In genomic region chr22:20299736-20300136, GRCh38 we compare ENCODE assay signal across 1 cellular context.
TF ChIP-seq lines count a peak whose summit lies in the region.

No MANE protein-coding gene starts in this region.

TF ChIP-seq in WTC11, 78 proteins besides CTCF, POLR2A, EP300 and RAD21 (continued from another document):
- TF ChIP-seq ZMAT4 (CRISPR knock-in tag; IDR thresholded peaks at IDR 0.05) (no peak), ZNF423 (CRISPR knock-in tag; IDR thresholded peaks at IDR 0.05) (no peak), ZNF121 (CRISPR knock-in tag; IDR thresholded peaks at IDR 0.05) (no peak), ETV6 (CRISPR knock-in tag; IDR thresholded peaks at IDR 0.05) (peak; percentile 64; the same call in 1 of the 2 replicates), IRF1 (CRISPR knock-in tag; IDR thresholded peaks at IDR 0.05) (peak; percentile 61; the same call in 1 of the 2 replicates), E2F1 (CRISPR knock-in tag; IDR thresholded peaks at IDR 0.05) (no peak), NR2C2 (CRISPR knock-in tag; IDR thresholded peaks at IDR 0.05) (no peak), RORB (CRISPR knock-in tag; IDR thresholded peaks at IDR 0.05) (no peak), ZBTB43 (CRISPR knock-in tag; IDR thresholded peaks at IDR 0.05) (no peak), PRRX2 (CRISPR knock-in tag; IDR thresholded peaks at IDR 0.05) (no peak), FOXJ3 (CRISPR knock-in tag; IDR thresholded peaks at IDR 0.05; ENCODE audit: borderline replicate concordance) (no peak), MXD4 (CRISPR knock-in tag; IDR thresholded peaks at IDR 0.05; ENCODE audit: borderline replicate concordance) (no peak), IRF2 (CRISPR knock-in tag; IDR thresholded peaks at IDR 0.05; ENCODE audit: borderline replicate concordance, low read depth) (no peak), GTF2I (CRISPR knock-in tag; conservative IDR thresholded peaks at IDR 0.05) (no peak), KAT7 (CRISPR knock-in tag; IDR thresholded peaks at IDR 0.05; ENCODE audit: borderline replicate concordance) (no peak), NFE2L1 (CRISPR knock-in tag; IDR thresholded peaks at IDR 0.05) (no peak), ZNF532 (CRISPR knock-in tag; IDR thresholded peaks at IDR 0.05; ENCODE audit: borderline replicate concordance) (no peak), ATF1 (CRISPR knock-in tag; IDR thresholded peaks at IDR 0.05) (no peak), NR1H2 (CRISPR knock-in tag; IDR thresholded peaks at IDR 0.05) (no peak), ZNF317 (CRISPR knock-in tag; IDR thresholded peaks at IDR 0.05; ENCODE audit: borderline replicate concordance, low read depth) (0 out of 2 replicates have a peak, but pooled peaks have one; percentile 42), ZNF671 (CRISPR knock-in tag; IDR thresholded peaks at IDR 0.05) (no peak), SP1 (CRISPR knock-in tag; conservative IDR thresholded peaks at IDR 0.05) (peak; percentile 57; the same call in 1 of the 2 replicates), JAZF1 (CRISPR knock-in tag; IDR thresholded peaks at IDR 0.05) (no peak), NFYB (CRISPR knock-in tag; conservative IDR thresholded peaks at IDR 0.05; ENCODE audit: low read depth) (no peak), AFF4 (CRISPR knock-in tag; IDR thresholded peaks at IDR 0.05; ENCODE audit: borderline replicate concordance) (no peak), HMGA2 (CRISPR knock-in tag; IDR thresholded peaks at IDR 0.05) (no peak), STAT6 (CRISPR knock-in tag; conservative IDR thresholded peaks at IDR 0.05; ENCODE audit: low read depth) (no peak), SMAD4 (CRISPR knock-in tag; IDR thresholded peaks at IDR 0.05) (no peak), ESRRA (CRISPR knock-in tag; IDR thresholded peaks at IDR 0.05; ENCODE audit: borderline replicate concordance) (no peak; the same call in 1 of the 2 replicates), ZNF396 (CRISPR knock-in tag; IDR thresholded peaks at IDR 0.05; ENCODE audit: borderline replicate concordance) (no peak), CBFB (CRISPR knock-in tag; IDR thresholded peaks at IDR 0.05; ENCODE audit: low read depth) (no peak)
- TF ChIP-seq, protein P1, sequence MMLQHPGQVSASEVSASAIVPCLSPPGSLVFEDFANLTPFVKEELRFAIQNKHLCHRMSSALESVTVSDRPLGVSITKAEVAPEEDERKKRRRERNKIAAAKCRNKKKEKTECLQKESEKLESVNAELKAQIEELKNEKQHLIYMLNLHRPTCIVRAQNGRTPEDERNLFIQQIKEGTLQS (CRISPR knock-in tag; conservative IDR thresholded peaks at IDR 0.05): no peak
- TF ChIP-seq, protein P2, sequence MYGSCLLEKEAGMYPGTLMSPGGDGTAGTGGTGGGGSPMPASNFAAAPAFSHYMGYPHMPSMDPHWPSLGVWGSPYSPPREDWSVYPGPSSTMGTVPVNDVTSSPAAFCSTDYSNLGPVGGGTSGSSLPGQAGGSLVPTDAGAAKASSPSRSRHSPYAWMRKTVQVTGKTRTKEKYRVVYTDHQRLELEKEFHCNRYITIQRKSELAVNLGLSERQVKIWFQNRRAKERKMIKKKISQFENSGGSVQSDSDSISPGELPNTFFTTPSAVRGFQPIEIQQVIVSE (CRISPR knock-in tag; IDR thresholded peaks at IDR 0.05; ENCODE audit: borderline replicate concordance): no peak
- TF ChIP-seq, protein P3, sequence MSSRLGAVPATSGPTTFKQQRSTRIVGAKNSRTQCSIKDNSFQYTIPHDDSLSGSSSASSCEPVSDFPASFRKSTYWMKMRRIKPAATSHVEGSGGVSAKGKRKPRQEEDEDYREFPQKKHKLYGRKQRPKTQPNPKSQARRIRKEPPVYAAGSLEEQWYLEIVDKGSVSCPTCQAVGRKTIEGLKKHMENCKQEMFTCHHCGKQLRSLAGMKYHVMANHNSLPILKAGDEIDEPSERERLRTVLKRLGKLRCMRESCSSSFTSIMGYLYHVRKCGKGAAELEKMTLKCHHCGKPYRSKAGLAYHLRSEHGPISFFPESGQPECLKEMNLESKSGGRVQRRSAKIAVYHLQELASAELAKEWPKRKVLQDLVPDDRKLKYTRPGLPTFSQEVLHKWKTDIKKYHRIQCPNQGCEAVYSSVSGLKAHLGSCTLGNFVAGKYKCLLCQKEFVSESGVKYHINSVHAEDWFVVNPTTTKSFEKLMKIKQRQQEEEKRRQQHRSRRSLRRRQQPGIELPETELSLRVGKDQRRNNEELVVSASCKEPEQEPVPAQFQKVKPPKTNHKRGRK (CRISPR knock-in tag; IDR thresholded peaks at IDR 0.05; ENCODE audit: borderline replicate concordance): no peak
- TF ChIP-seq, protein P4, sequence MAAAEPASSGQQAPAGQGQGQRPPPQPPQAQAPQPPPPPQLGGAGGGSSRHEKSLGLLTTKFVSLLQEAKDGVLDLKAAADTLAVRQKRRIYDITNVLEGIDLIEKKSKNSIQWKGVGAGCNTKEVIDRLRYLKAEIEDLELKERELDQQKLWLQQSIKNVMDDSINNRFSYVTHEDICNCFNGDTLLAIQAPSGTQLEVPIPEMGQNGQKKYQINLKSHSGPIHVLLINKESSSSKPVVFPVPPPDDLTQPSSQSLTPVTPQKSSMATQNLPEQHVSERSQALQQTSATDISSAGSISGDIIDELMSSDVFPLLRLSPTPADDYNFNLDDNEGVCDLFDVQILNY (CRISPR knock-in tag; IDR thresholded peaks at IDR 0.05): no peak
